Comparison of ENCODE assay signal across 20 cellular contexts in the genomic region with DNA sequence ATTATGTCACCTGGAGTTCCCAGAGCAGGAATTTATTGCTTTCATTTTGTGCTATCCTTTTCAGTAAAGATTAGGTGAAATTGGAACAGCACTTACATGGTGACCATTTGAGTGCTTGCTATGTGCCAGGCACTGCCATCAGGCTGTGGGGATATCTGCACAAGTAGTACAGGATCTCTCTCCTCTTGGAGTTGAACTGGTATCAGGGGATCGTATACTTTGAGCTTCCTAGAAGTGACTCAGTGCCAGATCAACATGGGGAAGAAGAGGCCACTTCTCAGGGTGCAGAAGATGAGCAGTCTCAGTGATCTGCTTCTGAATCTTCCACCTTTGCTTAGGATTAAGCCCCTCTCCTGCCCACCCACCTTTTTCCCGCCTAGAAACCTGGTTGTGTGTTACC.
"Had no signal": no experiment of that assay in that cellular context is flagged by ENCODE, and none has a peak within 500 bp of the region (broad histone marks: within the 10 kb centered on the region; RNA-seq: fewer than 3 reads in every experiment).

No MANE protein-coding gene starts in this region.

- H3K4me3 Mint-ChIP-seq: activated CD4-positive, alpha-beta T cell treated with anti-CD3 and anti-CD28 coated beads, Interleukin-2, amount 10 ng/mL, durations not matched to agents 24 days and 14 days; activated naive CD4-positive, alpha-beta T cell treated with anti-CD3 and anti-CD28 coated beads for 36 hours; memory B cell; naive thymus-derived CD4-positive, alpha-beta T cell; T-cell had no signal

- H3K9me3 Mint-ChIP-seq: activated naive CD4-positive, alpha-beta T cell treated with anti-CD3 and anti-CD28 coated beads for 36 hours; memory B cell; naive thymus-derived CD4-positive, alpha-beta T cell; T-cell had no signal

- FAIRE-seq: endothelial cell of umbilical vein, pancreas had no signal

- DNase-seq: activated CD4-positive, alpha-beta T cell treated with anti-CD3 and anti-CD28 coated beads, Interleukin-2, amount 10 ng/mL, durations not matched to agents 24 days and 14 days; activated CD4-positive, CD25-positive, alpha-beta regulatory T cell; activated naive CD4-positive, alpha-beta T cell treated with anti-CD3 and anti-CD28 coated beads for 36 hours; aorta; cerebellar nuclear complex; cortex of kidney; effector CD4-positive, alpha-beta T cell; heart left ventricle; left ventricle myocardium superior; naive thymus-derived CD4-positive, alpha-beta T cell; pancreas; stimulated activated CD4-positive, alpha-beta T cell treated with anti-CD3 and anti-CD28 coated beads, Interleukin-2, amount 100 ng/mL, for 24 hours; stimulated activated naive CD8-positive, alpha-beta T cell treated with anti-CD3 and anti-CD28 coated beads, Interleukin-15, Interleukin-2, amounts not matched to agents 100 U/mL and 50 U/mL, for 24 hours; substantia nigra; T-cell; uterus had no signal

- H3K27ac Mint-ChIP-seq: activated CD4-positive, alpha-beta T cell treated with anti-CD3 and anti-CD28 coated beads, Interleukin-2, amount 10 ng/mL, durations not matched to agents 24 days and 14 days; activated naive CD4-positive, alpha-beta T cell treated with anti-CD3 and anti-CD28 coated beads for 36 hours; memory B cell; T-cell had no signal

- H3K27me3 Mint-ChIP-seq: activated CD4-positive, alpha-beta T cell treated with anti-CD3 and anti-CD28 coated beads, Interleukin-2, amount 10 ng/mL, durations not matched to agents 24 days and 14 days; memory B cell; naive thymus-derived CD4-positive, alpha-beta T cell; T-cell had no signal

- ATAC-seq: gastroesophageal sphincter; heart left ventricle; left ventricle myocardium superior; naive thymus-derived CD4-positive, alpha-beta T cell; pancreas; SK-N-SH treated with all-trans-retinoic acid at 6 μM for 48 hours; stimulated activated naive CD8-positive, alpha-beta T cell treated with anti-CD3 and anti-CD28 coated beads, Interleukin-15, Interleukin-2, amounts not matched to agents 100 U/mL and 50 U/mL, for 24 hours; T-cell had no signal
